ENCODE assay signal across 14 cellular contexts in the genomic region with DNA sequence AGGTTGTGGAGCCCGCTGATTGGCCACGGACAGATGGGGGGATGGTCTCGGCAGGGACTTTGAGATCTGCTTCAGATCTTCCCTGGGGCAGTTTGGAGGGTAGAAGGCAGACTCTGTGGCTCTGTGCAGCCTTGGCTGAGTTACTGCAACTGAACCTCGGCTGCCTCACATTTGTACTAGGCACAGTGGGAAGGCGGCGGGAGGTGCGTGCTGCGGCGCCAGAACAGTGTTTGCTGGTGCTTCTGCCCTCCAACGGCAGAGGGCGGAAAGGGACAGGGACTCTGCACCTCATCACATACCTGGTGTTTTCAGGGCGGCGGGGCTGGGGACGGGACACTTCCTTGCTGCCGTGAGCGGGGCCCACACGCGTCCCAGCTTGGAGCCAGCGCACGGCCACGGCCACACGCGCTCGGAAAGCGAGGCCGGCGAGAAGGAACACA. TPM values are rescaled to one million over a fixed set of nuclear protein-coding genes. Genes with fewer than 3 reads are reported as not detected.
A peak's percentile ranks its signal among the peaks of the same experiment; 100 is the strongest.
DNase-seq lines count a peak whose midpoint lies in the region; ATAC-seq and TF ChIP-seq lines count a peak whose summit lies in the region.
"Had no signal": no experiment of that assay in that cellular context is flagged by ENCODE, and none has a peak within 500 bp of the region (broad histone marks: within the 10 kb centered on the region; RNA-seq: fewer than 3 reads in every experiment).

No MANE protein-coding gene starts in this region.

- H3F3A ChIP-seq in PC-3 (ENCODE audit: low read length, unreplicated experiment), result no peaks in the 10 kb centered on the region

- in situ Hi-C loops in mammary epithelial cell (cut with MboI; ENCODE audit: low sequenced_read_pairs in 2 of 2), result no loop called here

- WGBS in mammary epithelial cell (ENCODE audit: low coverage, missing lambda C conversion rate), result 53% methylated on average over 14 of the region's 27 CpGs

- intact Hi-C loops in mammary epithelial cell (cut with micrococcal nuclease), result no loop called here
- intact Hi-C loops in PC-3 (cut with micrococcal nuclease), result no loop called here

- H3K36me3 ChIP-seq in mammary epithelial cell (ENCODE audit: insufficient read depth, low read length), result peaks cover 2% of the 10 kb centered on the region
- peaks cover 6% of the 10 kb centered on the region; the same call in 1 of the 2 replicates for H3K36me3 ChIP-seq in PC-3 (ENCODE audit: low read depth, low read length)

- no peaks in the 10 kb centered on the region for H3K9me2 ChIP-seq in PC-3 (replicated peaks; ENCODE audit: low read length)

- H3K27ac ChIP-seq in mammary epithelial cell (ENCODE audit: insufficient read depth, low read depth, low read length) (no peak overlapping the region), PC-3 (ENCODE audit: low read length) (no peak overlapping the region)

- no peak for DNase-seq in AG10803 (ENCODE audit: low read depth)
- DNase-seq in MV-4-11 (lab: John Stamatoyannopoulos, UW), result peak; percentile 48
- peak; percentile 41 for DNase-seq in mammary epithelial cell
- DNase-seq in kidney tubule cell (ENCODE audit: low spot score), result peak; percentile 32
- no peak for DNase-seq in COLO668 (lab: John Stamatoyannopoulos, UW; ENCODE audit: unreplicated experiment)
- no peak for DNase-seq in PC-3
- no peak for DNase-seq in EL
- DNase-seq: activated CD4-positive, alpha-beta memory T cell treated with anti-CD3 and anti-CD28 coated beads, Interleukin-2, amount 10 ng/mL, durations not matched to agents 7 days and 5 days; aorta; CD8-positive, alpha-beta memory T cell; naive thymus-derived CD4-positive, alpha-beta T cell; NCI-H146; stimulated activated CD4-positive, alpha-beta T cell treated with anti-CD3 and anti-CD28 coated beads, Interleukin-2, amount 100 ng/mL, for 48 hours had no signal

- H3K4me3 ChIP-seq in AG10803 (ENCODE audit: low read length) (no peak overlapping the region), mammary epithelial cell (replicated peaks in 1 of 3; ENCODE audit: insufficient read depth in 1 of 3, low read depth in 2 of 3, low read length in 3 of 3) (no peak overlapping the region), PC-3 (ENCODE audit: low read length) (no peak overlapping the region)

- H3K4me2 ChIP-seq in mammary epithelial cell (ENCODE audit: insufficient read depth, low read depth, low read length) (no peak overlapping the region), PC-3 (ENCODE audit: low read length) (no peak overlapping the region)

- no peaks in the 10 kb centered on the region for H3K9me3 ChIP-seq in mammary epithelial cell (replicated peaks; ENCODE audit: insufficient read depth, low read length)
- no peaks in the 10 kb centered on the region for H3K9me3 ChIP-seq in PC-3 (ENCODE audit: low read length)

- POLR2A ChIA-PET in PC-3 (lab: Charles Lee; ENCODE audit: unreplicated experiment), result no interaction called here

- H3K9ac ChIP-seq in mammary epithelial cell (ENCODE audit: insufficient read depth, low read length) (no peak overlapping the region), PC-3 (ENCODE audit: low read length) (no peak overlapping the region)

- H4K20me1 ChIP-seq in mammary epithelial cell (ENCODE audit: insufficient read depth, low read length) (no peaks in the 10 kb centered on the region), PC-3 (ENCODE audit: low read length) (no peaks in the 10 kb centered on the region)

- dilution Hi-C loops in mammary epithelial cell (cut with HindIII; ENCODE audit: low sequenced_read_pairs), result loop anchor here (10.0 kb wide), 1 partner anchor 146 kb away; the partner anchor contains the start of gene CAPZB

- no peak for ATAC-seq in GM21515 (IDR thresholded peaks at IDR 0.05; ENCODE audit: unreplicated experiment)
- no peak for ATAC-seq in PC-3
- ATAC-seq: naive thymus-derived CD4-positive, alpha-beta T cell had no signal

- H3K27me3 ChIP-seq in mammary epithelial cell (ENCODE audit: insufficient read depth, low read length) (no peaks in the 10 kb centered on the region), PC-3 (ENCODE audit: low read length) (no peaks in the 10 kb centered on the region)

- H3K4me1 ChIP-seq in mammary epithelial cell (ENCODE audit: insufficient read depth, low read length) (peaks cover 9% of the 10 kb centered on the region), PC-3 (ENCODE audit: insufficient read depth, low read length) (peaks cover 29% of the 10 kb centered on the region)

- H2AFZ ChIP-seq in mammary epithelial cell (ENCODE audit: low read depth, low read length) (no peak overlapping the region), PC-3 (ENCODE audit: low read length) (no peak overlapping the region)

- H3K79me2 ChIP-seq in mammary epithelial cell (ENCODE audit: insufficient read depth, low read length), result no peaks in the 10 kb centered on the region
- H3K79me2 ChIP-seq in PC-3 (ENCODE audit: low read length), result no peaks in the 10 kb centered on the region

- CTCF ChIA-PET in mammary epithelial cell (lab: Charles Lee; ENCODE audit: low non-redundant PET), result no interaction called here
- CTCF ChIA-PET in PC-3 (lab: Charles Lee), result no interaction called here

- BruUV-seq in mammary epithelial cell (replicated peaks; lab: Mats Ljungman, UMichigan) (no TSS peak), PC-3 (replicated peaks; lab: Mats Ljungman, UMichigan) (no TSS peak)

- peak; percentile 14; the same call in 1 of the 2 replicates for TF ChIP-seq CTCF in AG10803 (conservative IDR thresholded peaks at IDR 0.05; ENCODE audit: low read length)
- TF ChIP-seq CTCF in mammary epithelial cell (conservative IDR thresholded peaks at IDR 0.05 in 1 of 2, IDR thresholded peaks at IDR 0.05 in 1 of 2; ENCODE audit: extremely low read depth in 1 of 2, insufficient read depth in 1 of 2, low read depth in 1 of 2, low read length in 2 of 2), result peak; percentile 18 to 52
- TF ChIP-seq CTCF in PC-3 (conservative IDR thresholded peaks at IDR 0.05; ENCODE audit: low read depth, low read length), result no peak

RNA-seq across cellular contexts. Expression of gene SLC66A1, which starts 26.2 kb away (rescaled TPM):
- total RNA-seq in mammary epithelial cell (10 to 100 TPM; 17.7 to 19.7 TPM), PC-3 (2014; rRNA removed) (27.7 and 28.9 TPM in 2 replicates)
- 16.6 TPM for polyA plus RNA-seq in mammary epithelial cell
- polyA minus RNA-seq in mammary epithelial cell, result 10.5 TPM

RNA-seq across cellular contexts. Expression of gene AKR7A2, which starts 26.4 kb away (rescaled TPM):
- total RNA-seq in mammary epithelial cell, result 10 to 100 TPM; 45.7 to 60.3 TPM
- polyA plus RNA-seq in mammary epithelial cell, result 65.9 TPM
- polyA minus RNA-seq in mammary epithelial cell, result 43.9 TPM
- 63.3 and 72.3 TPM in 2 replicates for total RNA-seq in PC-3 (2014; rRNA removed)

RNA-seq across cellular contexts. Expression of gene AKR7A3, which starts 49.8 kb away (rescaled TPM):
- total RNA-seq in mammary epithelial cell (under 1 TPM; 0.50 to 0.59 TPM), PC-3 (2014; rRNA removed) (0.40 and 1.2 TPM in 2 replicates)
- polyA plus RNA-seq in mammary epithelial cell, result 0.16 TPM
- not detected for polyA minus RNA-seq in mammary epithelial cell
- polyA plus RNA-seq: CD8-positive, alpha-beta memory T cell; naive thymus-derived CD4-positive, alpha-beta T cell had no signal

Comparison
In these comparisons a context has a peak if more than half of its experiments do, and no peak if none do; other contexts are left out.
1. DNase-seq: peak in MV-4-11 (single experiment), mammary epithelial cell (single experiment) and kidney tubule cell (single experiment); none in AG10803 (single experiment), COLO668 (single experiment), PC-3 (single experiment) and EL (single experiment).